In genomic region chr4:4840351-4840750, GRCh38 we compare ENCODE assay signal across 29 cellular contexts.
"Had no signal": no experiment of that assay in that cellular context is flagged by ENCODE, and none has a peak within 500 bp of the region (broad histone marks: within the 10 kb centered on the region; RNA-seq: fewer than 3 reads in every experiment).

No MANE protein-coding gene starts in this region.

- H3K9me3 Mint-ChIP-seq: T-helper 2 cell treated with Interferon-gamma antibody and Interleukin-4, amounts not matched to agents 5 μg/mL and 100 μg/mL, for 36 hours had no signal

- ATAC-seq: activated CD4-positive, alpha-beta T cell treated with anti-CD3 and anti-CD28 coated beads for 36 hours; activated CD4-positive, CD25-positive, alpha-beta regulatory T cell treated with anti-CD3 and anti-CD28 coated beads, Interleukin-2, amount 50 U/mL, for 24 hours; activated CD8-positive, alpha-beta T cell treated with anti-CD3 and anti-CD28 coated beads, Interleukin-2, amount 10 ng/mL, durations not matched to agents 7 days and 5 days; activated T-cell treated with anti-CD3 and anti-CD28 coated beads, Interleukin-2, amount 50 U/mL, for 4 hours; K562; Panc1 had no signal

- H3K27ac Mint-ChIP-seq: activated CD4-positive, alpha-beta T cell treated with anti-CD3 and anti-CD28 coated beads for 36 hours; activated CD4-positive, alpha-beta T cell treated with anti-CD3 and anti-CD28 coated beads, Interleukin-2, amount 10 ng/mL, durations not matched to agents 7 days and 5 days; activated CD8-positive, alpha-beta T cell treated with anti-CD3 and anti-CD28 coated beads, Interleukin-2, amount 10 ng/mL, durations not matched to agents 7 days and 5 days; activated naive CD8-positive, alpha-beta T cell treated with anti-CD3 and anti-CD28 coated beads for 36 hours; activated T-helper 1 cell treated with anti-CD3 and anti-CD28 coated beads, Interleukin-12 subunit alpha, Interleukin-12 subunit beta, Interleukin-2, Interleukin-4 antibody, amounts not matched to agents 30 ng/mL and 10 ng/mL and 1 ng/mL, durations not matched to agents 14 hours and 24 hours and 36 hours; T-helper 1 cell treated with Interleukin-12 subunit alpha and Interleukin-12 subunit beta and Interleukin-4 antibody, amounts not matched to agents 30 μg/mL and 1 μg/mL, for 36 hours; T-helper 2 cell treated with Interferon-gamma antibody and Interleukin-4, amounts not matched to agents 5 μg/mL and 100 μg/mL, for 36 hours had no signal

- H3K36me3 Mint-ChIP-seq: activated naive CD8-positive, alpha-beta T cell treated with anti-CD3 and anti-CD28 coated beads for 36 hours had no signal

- DNase-seq: activated CD4-positive, alpha-beta T cell treated with anti-CD3 and anti-CD28 coated beads for 36 hours; activated CD4-positive, alpha-beta T cell treated with anti-CD3 and anti-CD28 coated beads, Interleukin-2, amount 10 ng/mL, durations not matched to agents 7 days and 5 days; activated CD4-positive, alpha-beta T cell treated with anti-CD3 and anti-CD28 coated beads, Interleukin-2, amount 50 U/mL, for 48 hours; activated CD8-positive, alpha-beta T cell treated with anti-CD3 and anti-CD28 coated beads, Interleukin-2, amount 10 ng/mL, durations not matched to agents 7 days and 5 days; activated naive CD4-positive, alpha-beta T cell; activated naive CD4-positive, alpha-beta T cell treated with anti-CD3 and anti-CD28 coated beads, Interleukin-2, amount 50 U/mL, for 16 hours; activated naive CD8-positive, alpha-beta T cell treated with anti-CD3 and anti-CD28 coated beads for 36 hours; activated T-cell treated with anti-CD3 and anti-CD28 coated beads, Interleukin-2, amount 50 U/mL, for 4 hours; amniotic stem cell; aorta; NCI-H1092 treated with DMSO at 0.1 percent for 48 hours; NCI-H1417; NCI-H146; NCI-H187; NCI-H2029 treated with DMSO at 0.1 percent for 48 hours; NCI-H2107; NCI-H2171 treated with DMSO at 0.1 percent for 48 hours; NCI-H2227 treated with DMSO at 0.1 percent for 48 hours; NCI-H446; NCI-H510A treated with DMSO at 0.1 percent for 48 hours; NCI-H69; SHP77; SJCRH30 had no signal

- H3K4me1 Mint-ChIP-seq: activated CD4-positive, alpha-beta T cell treated with anti-CD3 and anti-CD28 coated beads for 36 hours had no signal

- H3K4me3 Mint-ChIP-seq: activated CD4-positive, alpha-beta T cell treated with anti-CD3 and anti-CD28 coated beads for 36 hours; activated CD4-positive, alpha-beta T cell treated with anti-CD3 and anti-CD28 coated beads, Interleukin-2, amount 10 ng/mL, durations not matched to agents 7 days and 5 days; activated CD8-positive, alpha-beta T cell treated with anti-CD3 and anti-CD28 coated beads, Interleukin-2, amount 10 ng/mL, durations not matched to agents 7 days and 5 days; activated naive CD8-positive, alpha-beta T cell treated with anti-CD3 and anti-CD28 coated beads for 36 hours; activated T-cell treated with anti-CD3 and anti-CD28 coated beads, Interleukin-2, amount 50 U/mL, for 4 hours; activated T-helper 1 cell treated with anti-CD3 and anti-CD28 coated beads, Interleukin-12 subunit alpha, Interleukin-12 subunit beta, Interleukin-2, Interleukin-4 antibody, amounts not matched to agents 30 ng/mL and 10 ng/mL and 1 ng/mL, durations not matched to agents 14 hours and 24 hours and 36 hours; T-helper 1 cell treated with Interleukin-12 subunit alpha and Interleukin-12 subunit beta and Interleukin-4 antibody, amounts not matched to agents 30 μg/mL and 1 μg/mL, for 36 hours; T-helper 2 cell treated with Interferon-gamma antibody and Interleukin-4, amounts not matched to agents 5 μg/mL and 100 μg/mL, for 36 hours had no signal
